Comparison of ENCODE assay signal across 6 cellular contexts in genomic region chr2:26324479-26324878, GRCh38. TPM values are rescaled to one million over a fixed set of nuclear protein-coding genes. Genes with fewer than 3 reads are reported as not detected.
"Had no signal": no experiment of that assay in that cellular context is flagged by ENCODE, and none has a peak within 500 bp of the region (broad histone marks: within the 10 kb centered on the region; RNA-seq: fewer than 3 reads in every experiment).

No MANE protein-coding gene starts in this region.

RNA-seq across cellular contexts. Expression of gene ADGRF3, which starts 22.1 kb away (rescaled TPM):
- total RNA-seq: posterior vena cava, pulmonary artery endothelial cell, right atrium auricular region, sciatic nerve, skeletal muscle tissue, smooth muscle cell had no signal
